ENCODE assay signal across 19 cellular contexts in the genomic region with DNA sequence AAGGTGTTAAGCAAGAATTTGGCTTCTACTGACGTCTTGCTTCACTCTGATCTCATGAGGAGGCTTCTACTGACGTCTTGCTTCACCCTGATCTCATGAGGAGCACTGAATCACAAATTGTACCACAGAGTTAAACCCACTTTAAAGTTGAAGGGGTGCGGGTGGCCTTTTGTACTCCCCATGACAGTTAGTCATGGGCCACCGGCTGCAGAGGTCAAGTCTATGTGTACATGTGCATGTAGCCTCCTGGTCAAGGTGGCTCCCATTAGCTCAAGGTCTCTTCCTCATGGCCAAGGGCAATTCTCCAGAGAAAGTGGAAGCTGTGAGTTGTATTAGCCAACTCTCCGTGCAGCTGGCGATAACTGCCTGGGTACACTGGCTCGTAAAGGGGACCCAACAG. TPM values are rescaled to one million over a fixed set of nuclear protein-coding genes. Genes with fewer than 3 reads are reported as not detected.
DNase-seq lines count a peak whose midpoint lies in the region; ATAC-seq, FAIRE-seq and TF ChIP-seq lines count a peak whose summit lies in the region.
"Had no signal": no experiment of that assay in that cellular context is flagged by ENCODE, and none has a peak within 500 bp of the region (broad histone marks: within the 10 kb centered on the region; RNA-seq: fewer than 3 reads in every experiment).

No MANE protein-coding gene starts in this region.

- no peak for TF ChIP-seq RAD21 in HCT116 (IDR thresholded peaks at IDR 0.05; ENCODE audit: low read depth)

- no peak for FAIRE-seq in RCC 7860 (lab: Jason Lieb, UNC)
- FAIRE-seq: endometrium had no signal

- H3K4me1 ChIP-seq in HCT116 (ENCODE audit: control insufficient read depth in 1 of 2, insufficient read depth in 2 of 2, low read length in 2 of 2) (no peaks in the 10 kb centered on the region), adrenal gland (replicated peaks in 1 of 2) (peaks cover 0 to 24% of the 10 kb centered on the region in 2 donors), left ventricle myocardium inferior (peaks cover 52% of the 10 kb centered on the region), gastrocnemius medialis (peaks cover 52 to 58% of the 10 kb centered on the region in 2 donors), endodermal cell (ENCODE audit: control insufficient read depth, insufficient read depth, low read length) (no peaks in the 10 kb centered on the region)
- H3K4me1 ChIP-seq: prostate gland had no signal

- H4K20me1 ChIP-seq in HCT116 (ENCODE audit: insufficient read depth), result no peaks in the 10 kb centered on the region

- H3K36me3 Mint-ChIP-seq in endodermal cell (ENCODE audit: low read depth), result no peaks in the 10 kb centered on the region
- H3K36me3 Mint-ChIP-seq: activated naive CD4-positive, alpha-beta T cell treated with anti-CD3 and anti-CD28 coated beads, Interleukin-2, amount 10 ng/mL, durations not matched to agents 7 days and 5 days had no signal

- 33 to 51% (median 48%) methylated on average over 6 to 7 of the region's 7 CpGs for WGBS in adrenal gland, 4 donors
- 86 to 97% methylated on average over 4 to 7 of the region's 7 CpGs for WGBS in endodermal cell (ENCODE audit: insufficient coverage in 1 of 2, insufficient read length in 1 of 2), 2 experiments

- no peak overlapping the region for H3K27ac Mint-ChIP-seq in endodermal cell
- H3K27ac Mint-ChIP-seq: activated B cell treated with CpG ODN at 0.5 μM for 24 hours; activated CD8-positive, alpha-beta T cell treated with anti-CD3 and anti-CD28 coated beads, Interleukin-2, amount 10 ng/mL, durations not matched to agents 7 days and 5 days; activated naive CD4-positive, alpha-beta T cell treated with anti-CD3 and anti-CD28 coated beads, Interleukin-2, amount 10 ng/mL, durations not matched to agents 7 days and 5 days; natural killer cell treated with Interleukin-12 subunit alpha and Interleukin-12 subunit beta and Interleukin-15 and Interleukin-18, amount 100 ng/mL, for 72 hours had no signal

- TF ChIP-seq CTCF in HCT116 (IDR thresholded peaks at IDR 0.05 in 2 of 3, conservative IDR thresholded peaks at IDR 0.05 in 1 of 3; ENCODE audit: borderline replicate concordance in 1 of 3, insufficient read depth in 1 of 3, low read depth in 2 of 3, low read length in 2 of 3) (no peak), adrenal gland (IDR thresholded peaks at IDR 0.05) (no peak), left ventricle myocardium inferior (IDR thresholded peaks at IDR 0.05; ENCODE audit: borderline replicate concordance) (no peak), gastrocnemius medialis (IDR thresholded peaks at IDR 0.05 in 4 of 5, conservative IDR thresholded peaks at IDR 0.05 in 1 of 5) (no peak), endodermal cell (conservative IDR thresholded peaks at IDR 0.05) (no peak)

- TF ChIP-seq POLR2A in HCT116 (IDR thresholded peaks at IDR 0.05; ENCODE audit: borderline replicate concordance, extremely low read depth, insufficient read depth, insufficient read length), result no peak
- no peak for TF ChIP-seq POLR2A in adrenal gland (IDR thresholded peaks at IDR 0.05)
- TF ChIP-seq POLR2A in gastrocnemius medialis (IDR thresholded peaks at IDR 0.05), result no peak

- H3K9me2 ChIP-seq in HCT116 (ENCODE audit: insufficient read depth), result no peaks in the 10 kb centered on the region

- POLR2A ChIA-PET in HCT116 (lab: Charles Lee), result no interaction called here

- no peaks in the 10 kb centered on the region for H3K79me2 ChIP-seq in HCT116 (ENCODE audit: insufficient read depth, low read length)

- DNase-seq in HCT116 (ENCODE audit: low read depth, low spot score) (no peak), adrenal gland (peak in 5 of 7 donors; percentile 29 to 63 (median 44)), left ventricle myocardium inferior (no peak), gastrocnemius medialis (peak; percentile 64 to 87), RCC 7860 (ENCODE audit: low spot score) (no peak), endodermal cell (no peak)
- DNase-seq: activated B cell treated with CpG ODN at 0.5 μM for 24 hours; activated naive CD4-positive, alpha-beta T cell treated with anti-CD3 and anti-CD28 coated beads, Interleukin-2, amount 10 ng/mL, durations not matched to agents 7 days and 5 days; activated T-cell treated with anti-CD3 and anti-CD28 coated beads, Interleukin-2, amount 50 U/mL, for 4 hours; foreskin melanocyte; NCI-H524 treated with DMSO at 0.1 percent for 48 hours; T-helper 9 cell had no signal

- BruUV-seq in HCT116 (replicated peaks; lab: Mats Ljungman, UMichigan), result no TSS peak

- no peak overlapping the region for H3K4me3 Mint-ChIP-seq in endodermal cell
- H3K4me3 Mint-ChIP-seq: activated B cell treated with CpG ODN at 0.5 μM for 24 hours; activated CD8-positive, alpha-beta T cell treated with anti-CD3 and anti-CD28 coated beads, Interleukin-2, amount 10 ng/mL, durations not matched to agents 7 days and 5 days; activated naive CD4-positive, alpha-beta T cell treated with anti-CD3 and anti-CD28 coated beads, Interleukin-2, amount 10 ng/mL, durations not matched to agents 7 days and 5 days; activated T-cell treated with anti-CD3 and anti-CD28 coated beads, Interleukin-2, amount 50 U/mL, for 4 hours; natural killer cell treated with Interleukin-12 subunit alpha and Interleukin-12 subunit beta and Interleukin-15 and Interleukin-18, amount 100 ng/mL, for 72 hours had no signal

- no peak for ATAC-seq in HCT116
- peak; percentile 65 to 66 for ATAC-seq in gastrocnemius medialis
- ATAC-seq in HG02840 (IDR thresholded peaks at IDR 0.05; ENCODE audit: low FRiP score, unreplicated experiment), result no peak

- H3K9ac ChIP-seq in HCT116 (ENCODE audit: low read length), result no peak overlapping the region
- no peak overlapping the region for H3K9ac ChIP-seq in endodermal cell (ENCODE audit: extremely low read depth, low read length, poor library complexity, severe bottlenecking)
- H3K9ac ChIP-seq: KMS-11 had no signal

- H2AFZ ChIP-seq in HCT116 (ENCODE audit: low read depth, low read length, poor library complexity, severe bottlenecking), result peak overlapping the region; percentile 55

- CTCF ChIA-PET in HCT116 (lab: Charles Lee), result no interaction called here

- no peaks in the 10 kb centered on the region for H3K27me3 ChIP-seq in HCT116 (ENCODE audit: insufficient read depth, low read length)
- no peaks in the 10 kb centered on the region for H3K27me3 ChIP-seq in adrenal gland
- no peaks in the 10 kb centered on the region for H3K27me3 ChIP-seq in left ventricle myocardium inferior (ENCODE audit: low read depth)
- H3K27me3 ChIP-seq in gastrocnemius medialis, result no peaks in the 10 kb centered on the region
- no peaks in the 10 kb centered on the region for H3K27me3 ChIP-seq in endodermal cell (ENCODE audit: control insufficient read depth, insufficient read depth, low read length, poor library complexity, severe bottlenecking)

- H3K9me3 Mint-ChIP-seq in endodermal cell, result peaks cover 6% of the 10 kb centered on the region
- H3K9me3 Mint-ChIP-seq: natural killer cell treated with Interleukin-12 subunit alpha and Interleukin-12 subunit beta and Interleukin-15 and Interleukin-18, amount 100 ng/mL, for 72 hours had no signal

- in situ Hi-C loops in gastrocnemius medialis (cut with MboI; ENCODE audit: low sequenced_read_pairs in 4 of 4), result no loop called here

- H3K27ac ChIP-seq in HCT116 (ENCODE audit: low read depth, low read length) (no peak overlapping the region), adrenal gland (peak overlapping the region in 1 of 5 donors; percentile 56), left ventricle myocardium inferior (replicated peaks) (peak overlapping the region; percentile 71), gastrocnemius medialis (peak overlapping the region; percentile 45 to 75 (median 64)), endodermal cell (ENCODE audit: low read depth, low read length) (no peak overlapping the region)
- H3K27ac ChIP-seq: KMS-11, prostate gland, thoracic aorta had no signal

- RAD21 ChIA-PET in HCT116 (lab: Charles Lee; ENCODE audit: low non-redundant PET in 1 of 2, low total read pairs in 2 of 2, uncharacterized antibody in 2 of 2, unreplicated experiment in 2 of 2), result no interaction called here

- H3K9me3 ChIP-seq in HCT116 (ENCODE audit: control insufficient read depth in 1 of 2, insufficient read depth in 1 of 2, low read depth in 1 of 2, low read length in 2 of 2), result no peaks in the 10 kb centered on the region
- H3K9me3 ChIP-seq in adrenal gland (replicated peaks in 1 of 3), result no peaks in the 10 kb centered on the region
- peaks cover 13% of the 10 kb centered on the region for H3K9me3 ChIP-seq in left ventricle myocardium inferior (replicated peaks)
- no peaks in the 10 kb centered on the region for H3K9me3 ChIP-seq in gastrocnemius medialis
- H3K9me3 ChIP-seq in endodermal cell (ENCODE audit: control insufficient read depth, low read length), result peaks cover 4% of the 10 kb centered on the region
- H3K9me3 ChIP-seq: prostate gland, thoracic aorta had no signal

- H3K27me3 Mint-ChIP-seq in endodermal cell (ENCODE audit: insufficient read depth), result peaks cover 2% of the 10 kb centered on the region
- H3K27me3 Mint-ChIP-seq: activated naive CD4-positive, alpha-beta T cell treated with anti-CD3 and anti-CD28 coated beads, Interleukin-2, amount 10 ng/mL, durations not matched to agents 7 days and 5 days had no signal

- intact Hi-C loops in HCT116 (cut with micrococcal nuclease) (loop anchor here (2.0 kb wide), 1 partner anchor 313 kb away; no protein-coding TSS in a partner anchor), adrenal gland (cut with DNase I) (no loop called here), left ventricle myocardium inferior (cut with micrococcal nuclease) (no loop called here), gastrocnemius medialis (cut with DNase I; ENCODE audit: low total_unique reads) (loop anchor here (1.0 kb wide), 1 partner anchor 22 kb away; no protein-coding TSS in a partner anchor)

- H3K36me3 ChIP-seq in HCT116 (ENCODE audit: control insufficient read depth in 1 of 2, insufficient read depth in 2 of 2, low read length in 2 of 2) (no peaks in the 10 kb centered on the region), adrenal gland (replicated peaks in 1 of 2) (no peaks in the 10 kb centered on the region), left ventricle myocardium inferior (no peaks in the 10 kb centered on the region), gastrocnemius medialis (no peaks in the 10 kb centered on the region), endodermal cell (ENCODE audit: control insufficient read depth, insufficient read depth, low read length) (no peaks in the 10 kb centered on the region)
- H3K36me3 ChIP-seq: prostate gland, thoracic aorta had no signal

- H3K4me3 ChIP-seq in HCT116 (replicated peaks in 1 of 2; ENCODE audit: low read depth in 1 of 2, low read length in 2 of 2) (no peak overlapping the region), adrenal gland (peak overlapping the region in 1 of 4 donors; percentile 28), left ventricle myocardium inferior (no peak overlapping the region), gastrocnemius medialis (no peak overlapping the region), endodermal cell (ENCODE audit: low read length) (no peak overlapping the region)
- H3K4me3 ChIP-seq: prostate gland, thoracic aorta had no signal

- H3K4me2 ChIP-seq in HCT116 (ENCODE audit: low read length), result no peak overlapping the region
- H3K4me2 ChIP-seq: KMS-11 had no signal

- peaks cover 12% of the 10 kb centered on the region for H3K4me1 Mint-ChIP-seq in endodermal cell
- H3K4me1 Mint-ChIP-seq: activated B cell treated with CpG ODN at 0.5 μM for 24 hours; activated naive CD4-positive, alpha-beta T cell treated with anti-CD3 and anti-CD28 coated beads, Interleukin-2, amount 10 ng/mL, durations not matched to agents 7 days and 5 days had no signal

RNA-seq across cellular contexts. Expression of a gene that starts 23.1 kb away (rescaled TPM):
- 4.4 TPM for total RNA-seq in HCT116 (2021; ENCODE audit: unreplicated experiment)
- 1.0 and 1.5 TPM in 2 replicates for polyA plus RNA-seq in HCT116 (2012)
- 10 to 100 TPM; 12.3 to 52.5 (median 22.7) TPM for total RNA-seq in adrenal gland
- 10 to 100 TPM in 2 of 3 donors, 1 to 10 TPM in 1; 8.0 to 13.3 (median 11.6) TPM for polyA plus RNA-seq in adrenal gland
- total RNA-seq in left ventricle myocardium inferior, result 26.5 TPM
- total RNA-seq in gastrocnemius medialis, result 10 to 100 TPM; 31.7 to 52.2 (median 39.1) TPM
- total RNA-seq in endodermal cell, result 10 to 100 TPM; 52.1 to 53.9 TPM
- 11.2 TPM for polyA plus RNA-seq in endodermal cell (2013, experiment 1 of 2)
- polyA plus RNA-seq in endodermal cell (2013, experiment 2 of 2), result 11.4 TPM
- total RNA-seq: activated B cell treated with CpG ODN at 0.5 μM for 24 hours; activated CD8-positive, alpha-beta T cell treated with anti-CD3 and anti-CD28 coated beads, Interleukin-2, amount 10 ng/mL, durations not matched to agents 7 days and 5 days had no signal

RNA-seq across cellular contexts. Expression of a gene that starts 59.5 kb away (rescaled TPM):
- total RNA-seq in HCT116 (2021; ENCODE audit: unreplicated experiment) (50.6 TPM), adrenal gland (100 to 1,000 TPM in 1 of 8 donors, 10 to 100 TPM in 7; 32.6 to 101 (median 44.5) TPM), left ventricle myocardium inferior (16.4 TPM), gastrocnemius medialis (10 to 100 TPM in 3 of 4 donors, 1 to 10 TPM in 1; 7.9 to 38.7 (median 18.9) TPM), endodermal cell (100 to 1,000 TPM; 111 to 113 TPM)
- polyA plus RNA-seq in HCT116 (2012), result 8.4 and 10.2 TPM in 2 replicates
- 10 to 100 TPM in 1 of 3 donors, 1 to 10 TPM in 2; 8.2 to 60.3 (median 8.2) TPM for polyA plus RNA-seq in adrenal gland
- 44.7 TPM for polyA plus RNA-seq in endodermal cell (2013, experiment 1 of 2)
- polyA plus RNA-seq in endodermal cell (2013, experiment 2 of 2), result 36.0 TPM

Comparison
In these comparisons a context has a peak if more than half of its experiments do, and no peak if none do; other contexts are left out.
1. ATAC-seq: peak in gastrocnemius medialis (2 of 2); none in HCT116 (single experiment) and HG02840 (single experiment).
2. DNase-seq: peak in adrenal gland (5 of 7) and gastrocnemius medialis (2 of 2); none in HCT116 (single experiment), left ventricle myocardium inferior (single experiment), RCC 7860 (single experiment) and endodermal cell (single experiment).
3. H3K27ac ChIP-seq: peak in left ventricle myocardium inferior (single experiment) and gastrocnemius medialis (4 of 4); none in HCT116 (single experiment) and endodermal cell (single experiment).
4. intact Hi-C loops: an anchor here in HCT116 (2.0 kb wide) and gastrocnemius medialis (1.0 kb wide); none called in adrenal gland and left ventricle myocardium inferior.